In the genomic region with DNA sequence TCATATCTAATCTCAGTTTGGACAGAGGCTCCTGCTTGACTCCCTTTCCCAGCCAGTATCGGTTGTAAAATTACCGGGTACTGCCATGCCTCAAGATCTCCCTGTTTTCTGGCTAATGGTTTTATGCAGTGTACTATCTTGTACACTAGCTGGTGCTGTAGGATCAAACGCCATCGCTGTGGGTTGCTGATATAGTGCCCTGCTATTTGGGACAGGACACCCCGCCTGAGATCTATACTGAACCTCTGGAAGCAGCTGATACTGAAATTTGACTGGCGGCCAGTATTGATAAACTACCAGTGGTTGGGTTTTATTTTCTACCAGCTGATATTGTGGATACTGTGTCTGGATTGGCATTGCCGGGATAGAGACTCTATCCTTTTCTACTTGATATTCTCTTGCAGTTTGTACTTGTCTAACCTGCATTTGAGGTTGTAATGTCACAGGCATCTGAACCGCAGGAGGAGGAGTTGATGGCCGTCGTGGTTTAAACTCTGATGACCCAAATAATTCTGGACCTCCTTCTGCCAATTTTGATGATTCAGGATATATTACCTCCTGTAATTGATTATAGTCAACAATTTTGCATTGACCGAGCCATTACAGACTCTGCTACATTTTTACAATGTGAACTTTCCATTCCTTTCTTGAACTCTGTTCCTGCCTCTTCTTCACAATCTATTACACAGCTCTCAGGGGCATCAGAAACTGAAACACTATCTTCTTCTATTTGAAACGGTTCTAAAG, we compare ENCODE assay signal across 9 cellular contexts.
A peak's percentile ranks its signal among the peaks of the same experiment; 100 is the strongest.
DNase-seq lines count a peak whose midpoint lies in the region; ATAC-seq, FAIRE-seq and TF ChIP-seq lines count a peak whose summit lies in the region.
"Had no signal": no experiment of that assay in that cellular context is flagged by ENCODE, and none has a peak within 500 bp of the region (broad histone marks: within the 10 kb centered on the region; RNA-seq: fewer than 3 reads in every experiment).

No MANE protein-coding gene starts in this region.

- TF ChIP-seq EP300 in K562 (IDR thresholded peaks at IDR 0.05; ENCODE audit: low read length), result no peak

- in situ Hi-C loops in K562 (cut with MboI), result loop anchor here (5.0 to 25.0 kb wide), 4 partner anchors 162 to 645 kb away; a partner anchor contains a TSS

- H3K4me2 ChIP-seq in K562 (ENCODE audit: insufficient read depth, low read length), result no peak overlapping the region

- CTCF ChIA-PET in K562 (lab: Yijun Ruan, JAX; ENCODE audit: low intra/inter-chr PET ratio), result interaction anchor here (0.6 to 1.3 kb wide), 4 partner anchors 169 to 604 kb away, joined by 3 to 6 read pairs (median 4); a partner anchor contains a TSS

- ATAC-seq in K562 (peak; percentile 90), HG02763 (IDR thresholded peaks at IDR 0.05; ENCODE audit: unreplicated experiment) (no peak)

- no peaks in the 10 kb centered on the region for H3K36me3 ChIP-seq in K562 (ENCODE audit: control insufficient read depth, insufficient read depth, low read length)
- no peaks in the 10 kb centered on the region for H3K36me3 ChIP-seq in tibial artery

- no peak overlapping the region for H3K9ac ChIP-seq in K562 (ENCODE audit: insufficient read depth in 1 of 2, low read depth in 2 of 2, low read length in 2 of 2)

- TF ChIP-seq POLR2A in K562 (conservative IDR thresholded peaks at IDR 0.05), result no peak

- no peaks in the 10 kb centered on the region for H3K9me1 ChIP-seq in K562 (ENCODE audit: control insufficient read depth, insufficient read depth, low read length)

- H3K4me1 ChIP-seq in K562 (replicated peaks in 1 of 2; ENCODE audit: control insufficient read depth in 2 of 2, insufficient read depth in 2 of 2, low read length in 2 of 2) (peaks cover 12 to 13% of the 10 kb centered on the region in 2 experiments; a peak in 4 of 5 replicates), tibial artery (peaks cover 0 to 10% (median 7%) of the 10 kb centered on the region in 4 donors)

- H3K9me3 ChIP-seq in K562 (replicated peaks; ENCODE audit: control insufficient read depth, insufficient read depth, low read depth, low read length) (no peaks in the 10 kb centered on the region), tibial artery (no peaks in the 10 kb centered on the region)

- TF ChIP-seq CTCF in LNCAP (IDR thresholded peaks at IDR 0.05) (peak; percentile 89), K562 (IDR thresholded peaks at IDR 0.05 in 2 of 3, conservative IDR thresholded peaks at IDR 0.05 in 1 of 3; ENCODE audit: insufficient read depth in 2 of 3, low read depth in 1 of 3, low read length in 3 of 3) (peak; percentile 82 to 97 (median 86)), tibial artery (IDR thresholded peaks at IDR 0.05) (peak in 1 of 2 experiments; percentile 39)

- intact Hi-C loops in K562 (cut with micrococcal nuclease), result loop anchor here (1.0 to 10.0 kb wide), 5 partner anchors 220 to 652 kb away; no protein-coding TSS in a partner anchor
- intact Hi-C loops in tibial artery (cut with DNase I; ENCODE audit: low total_unique reads), result no loop called here

- POLR2A ChIA-PET in K562 (lab: Yijun Ruan, JAX), result interaction anchor here (0.7 kb wide), 1 partner anchor 495 kb away, joined by 3 read pairs; no protein-coding TSS in a partner anchor

- BruUV-seq in K562 (replicated peaks; lab: Mats Ljungman, UMichigan), result no TSS peak

- no peaks in the 10 kb centered on the region for H4K20me1 ChIP-seq in K562 (replicated peaks; ENCODE audit: control insufficient read depth, insufficient read depth, low read length)

- WGBS in K562 (ENCODE audit: insufficient coverage, low coverage, missing lambda C conversion rate), result 10% methylated on average over 12 of the region's 12 CpGs

- H3K27me3 ChIP-seq in K562 (ENCODE audit: control insufficient read depth in 2 of 2, insufficient read depth in 2 of 2, low read length in 2 of 2), result peaks cover 0 to 3% of the 10 kb centered on the region in 2 experiments; a peak in 2 of 5 replicates
- H3K27me3 ChIP-seq in tibial artery, result no peaks in the 10 kb centered on the region

- peak; percentile 88 to 93 for TF ChIP-seq RAD21 in K562 (CRISPR knock-in tag; conservative IDR thresholded peaks at IDR 0.05 in 1 of 2, IDR thresholded peaks at IDR 0.05 in 1 of 2)

- no peak overlapping the region for H3K4me3 ChIP-seq in K562
- no peak overlapping the region for H3K4me3 ChIP-seq in tibial artery

- H2AFZ ChIP-seq in K562 (ENCODE audit: low read depth, low read length), result peak overlapping the region; percentile 49

- no peak overlapping the region for H3K27ac ChIP-seq in K562 (ENCODE audit: extremely low read depth, low read depth, low read length)
- H3K27ac ChIP-seq in tibial artery, result no peak overlapping the region

- FAIRE-seq in K562 (lab: Jason Lieb, UNC), result peak; percentile 49

- no peaks in the 10 kb centered on the region for H3K79me2 ChIP-seq in K562 (ENCODE audit: control insufficient read depth, insufficient read depth, low read length)

- DNase-seq in EH (ENCODE audit: low read depth), result peak; percentile 42
- peak; percentile 42 to 71 (median 56) for DNase-seq in K562 (ENCODE audit: extremely low read depth in 1 of 4, low spot score in 3 of 4)
- peak; percentile 25 for DNase-seq in medulla oblongata (ENCODE audit: extremely low spot score)
- no peak for DNase-seq in activated T-cell treated with anti-CD3 and anti-CD28 coated beads, Interleukin-2, amount 50 U/mL, for 48 hours
- DNase-seq in tibial artery, result no peak
- DNase-seq in HuH-7.5 (ENCODE audit: low spot score), result no peak
- DNase-seq: naive thymus-derived CD8-positive, alpha-beta T cell had no signal

TF ChIP-seq in K562, 482 proteins besides CTCF, POLR2A, EP300 and RAD21 (continues in another document):
- TF ChIP-seq, protein P1, sequence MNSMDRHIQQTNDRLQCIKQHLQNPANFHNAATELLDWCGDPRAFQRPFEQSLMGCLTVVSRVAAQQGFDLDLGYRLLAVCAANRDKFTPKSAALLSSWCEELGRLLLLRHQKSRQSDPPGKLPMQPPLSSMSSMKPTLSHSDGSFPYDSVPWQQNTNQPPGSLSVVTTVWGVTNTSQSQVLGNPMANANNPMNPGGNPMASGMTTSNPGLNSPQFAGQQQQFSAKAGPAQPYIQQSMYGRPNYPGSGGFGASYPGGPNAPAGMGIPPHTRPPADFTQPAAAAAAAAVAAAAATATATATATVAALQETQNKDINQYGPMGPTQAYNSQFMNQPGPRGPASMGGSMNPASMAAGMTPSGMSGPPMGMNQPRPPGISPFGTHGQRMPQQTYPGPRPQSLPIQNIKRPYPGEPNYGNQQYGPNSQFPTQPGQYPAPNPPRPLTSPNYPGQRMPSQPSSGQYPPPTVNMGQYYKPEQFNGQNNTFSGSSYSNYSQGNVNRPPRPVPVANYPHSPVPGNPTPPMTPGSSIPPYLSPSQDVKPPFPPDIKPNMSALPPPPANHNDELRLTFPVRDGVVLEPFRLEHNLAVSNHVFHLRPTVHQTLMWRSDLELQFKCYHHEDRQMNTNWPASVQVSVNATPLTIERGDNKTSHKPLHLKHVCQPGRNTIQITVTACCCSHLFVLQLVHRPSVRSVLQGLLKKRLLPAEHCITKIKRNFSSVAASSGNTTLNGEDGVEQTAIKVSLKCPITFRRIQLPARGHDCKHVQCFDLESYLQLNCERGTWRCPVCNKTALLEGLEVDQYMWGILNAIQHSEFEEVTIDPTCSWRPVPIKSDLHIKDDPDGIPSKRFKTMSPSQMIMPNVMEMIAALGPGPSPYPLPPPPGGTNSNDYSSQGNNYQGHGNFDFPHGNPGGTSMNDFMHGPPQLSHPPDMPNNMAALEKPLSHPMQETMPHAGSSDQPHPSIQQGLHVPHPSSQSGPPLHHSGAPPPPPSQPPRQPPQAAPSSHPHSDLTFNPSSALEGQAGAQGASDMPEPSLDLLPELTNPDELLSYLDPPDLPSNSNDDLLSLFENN (IDR thresholded peaks at IDR 0.05; ENCODE audit: low read depth in 2 of 2, low read length in 2 of 2), result peak in 1 of 2 experiments; percentile 53; a peak in 1 of 4 replicates
- TF ChIP-seq, protein P2, sequence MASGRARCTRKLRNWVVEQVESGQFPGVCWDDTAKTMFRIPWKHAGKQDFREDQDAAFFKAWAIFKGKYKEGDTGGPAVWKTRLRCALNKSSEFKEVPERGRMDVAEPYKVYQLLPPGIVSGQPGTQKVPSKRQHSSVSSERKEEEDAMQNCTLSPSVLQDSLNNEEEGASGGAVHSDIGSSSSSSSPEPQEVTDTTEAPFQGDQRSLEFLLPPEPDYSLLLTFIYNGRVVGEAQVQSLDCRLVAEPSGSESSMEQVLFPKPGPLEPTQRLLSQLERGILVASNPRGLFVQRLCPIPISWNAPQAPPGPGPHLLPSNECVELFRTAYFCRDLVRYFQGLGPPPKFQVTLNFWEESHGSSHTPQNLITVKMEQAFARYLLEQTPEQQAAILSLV (tag; IDR thresholded peaks at IDR 0.05), result no peak
- TF ChIP-seq ZBTB8A (IDR thresholded peaks at IDR 0.05; ENCODE audit: partially characterized antibody) (no peak), RB1 (IDR thresholded peaks at IDR 0.05; ENCODE audit: low read depth) (peak; percentile 31; the same call in 1 of the 2 replicates), TEAD4 (IDR thresholded peaks at IDR 0.05; ENCODE audit: low read length) (peak; percentile 38; the same call in 1 of the 2 replicates), TEAD4 (CRISPR knock-in tag; IDR thresholded peaks at IDR 0.05; ENCODE audit: borderline replicate concordance) (no peak), CBFA2T3 (IDR thresholded peaks at IDR 0.05) (peak; percentile 73), MED1 (CRISPR knock-in tag; IDR thresholded peaks at IDR 0.05; ENCODE audit: borderline replicate concordance) (no peak), STAG1 (CRISPR knock-in tag; IDR thresholded peaks at IDR 0.05; ENCODE audit: borderline replicate concordance) (peak; percentile 85; the same call in 1 of the 2 replicates), MECOM (CRISPR knock-in tag; IDR thresholded peaks at IDR 0.05) (no peak), DPF2 (IDR thresholded peaks at IDR 0.05) (0 out of 2 replicates have a peak, but pooled peaks have one; percentile 25), ATF7 (IDR thresholded peaks at IDR 0.05) (peak; percentile 34; the same call in 1 of the 2 replicates), C11orf30 (IDR thresholded peaks at IDR 0.05; ENCODE audit: low read depth) (peak; percentile 70)
- TF ChIP-seq, protein P3, sequence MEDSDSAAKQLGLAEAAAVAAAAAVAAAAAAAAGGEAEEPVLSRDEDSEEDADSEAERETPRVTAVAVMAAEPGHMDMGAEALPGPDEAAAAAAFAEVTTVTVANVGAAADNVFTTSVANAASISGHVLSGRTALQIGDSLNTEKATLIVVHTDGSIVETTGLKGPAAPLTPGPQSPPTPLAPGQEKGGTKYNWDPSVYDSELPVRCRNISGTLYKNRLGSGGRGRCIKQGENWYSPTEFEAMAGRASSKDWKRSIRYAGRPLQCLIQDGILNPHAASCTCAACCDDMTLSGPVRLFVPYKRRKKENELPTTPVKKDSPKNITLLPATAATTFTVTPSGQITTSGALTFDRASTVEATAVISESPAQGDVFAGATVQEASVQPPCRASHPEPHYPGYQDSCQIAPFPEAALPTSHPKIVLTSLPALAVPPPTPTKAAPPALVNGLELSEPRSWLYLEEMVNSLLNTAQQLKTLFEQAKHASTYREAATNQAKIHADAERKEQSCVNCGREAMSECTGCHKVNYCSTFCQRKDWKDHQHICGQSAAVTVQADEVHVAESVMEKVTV (CRISPR knock-in tag; IDR thresholded peaks at IDR 0.05), result peak; percentile 80

Comparison
In these comparisons a context has a peak if more than half of its experiments do, and no peak if none do; other contexts are left out.
1. DNase-seq: peak in EH (single experiment), K562 (4 of 4) and medulla oblongata (single experiment); none in activated T-cell treated with anti-CD3 and anti-CD28 coated beads, Interleukin-2, amount 50 U/mL, for 48 hours (0 of 2), tibial artery (0 of 2) and HuH-7.5 (single experiment).